Comparison of ENCODE assay signal across 19 cellular contexts in the genomic region with DNA sequence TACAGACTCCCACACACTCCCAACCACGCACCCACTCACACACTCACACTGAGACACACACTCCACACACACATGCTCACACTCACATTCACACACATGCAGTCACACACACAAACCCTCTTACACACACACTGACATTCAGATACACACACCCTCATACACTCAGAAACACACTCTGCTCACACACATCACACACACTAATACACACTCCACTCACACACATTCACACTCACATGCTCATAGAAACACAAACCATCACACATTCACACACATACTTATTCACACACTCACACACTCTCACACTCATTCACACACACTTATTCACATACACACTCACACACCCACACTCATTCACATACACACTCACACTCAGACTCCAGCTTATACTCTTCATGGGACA.
"Had no signal": no experiment of that assay in that cellular context is flagged by ENCODE, and none has a peak within 500 bp of the region (broad histone marks: within the 10 kb centered on the region; RNA-seq: fewer than 3 reads in every experiment).

No MANE protein-coding gene starts in this region.

- H3K4me1 Mint-ChIP-seq: activated CD4-positive, alpha-beta T cell treated with anti-CD3 and anti-CD28 coated beads, Interleukin-2, amount 10 ng/mL, durations not matched to agents 7 days and 5 days; activated naive CD8-positive, alpha-beta T cell treated with anti-CD3 and anti-CD28 coated beads, Interleukin-2, amount 50 U/mL, for 24 hours had no signal

- H3K27ac ChIP-seq: SK-N-MC, VCaP had no signal

- H3K4me3 ChIP-seq: MG63, SK-N-MC had no signal

- H3K27me3 ChIP-seq: MG63 had no signal

- H3K4me3 Mint-ChIP-seq: activated CD4-positive, alpha-beta memory T cell treated with anti-CD3 and anti-CD28 coated beads for 36 hours; activated CD4-positive, alpha-beta T cell treated with anti-CD3 and anti-CD28 coated beads, Interleukin-2, amount 10 ng/mL, durations not matched to agents 7 days and 5 days; activated naive CD8-positive, alpha-beta T cell treated with anti-CD3 and anti-CD28 coated beads, Interleukin-2, amount 50 U/mL, for 24 hours; activated T-cell treated with anti-CD3 and anti-CD28 coated beads, Interleukin-2, amount 50 U/mL, for 4 hours had no signal

- H3K9me3 ChIP-seq: MG63 had no signal

- H3K27ac Mint-ChIP-seq: activated CD4-positive, alpha-beta memory T cell treated with anti-CD3 and anti-CD28 coated beads for 36 hours; activated CD4-positive, alpha-beta T cell treated with anti-CD3 and anti-CD28 coated beads, Interleukin-2, amount 10 ng/mL, durations not matched to agents 7 days and 5 days; activated naive CD4-positive, alpha-beta T cell treated with anti-CD3 and anti-CD28 coated beads, Interleukin-2, amount 50 U/mL, for 72 hours; activated naive CD8-positive, alpha-beta T cell treated with anti-CD3 and anti-CD28 coated beads, Interleukin-2, amount 50 U/mL, for 24 hours had no signal

- H3K36me3 Mint-ChIP-seq: activated CD4-positive, alpha-beta memory T cell treated with anti-CD3 and anti-CD28 coated beads for 36 hours; activated naive CD4-positive, alpha-beta T cell treated with anti-CD3 and anti-CD28 coated beads, Interleukin-2, amount 50 U/mL, for 72 hours had no signal

- DNase-seq: activated CD4-positive, alpha-beta memory T cell treated with anti-CD3 and anti-CD28 coated beads for 36 hours; activated CD4-positive, alpha-beta T cell treated with anti-CD3 and anti-CD28 coated beads, Interleukin-2, amount 10 ng/mL, durations not matched to agents 7 days and 5 days; activated CD4-positive, CD25-positive, alpha-beta regulatory T cell; activated CD8-positive, alpha-beta memory T cell treated with anti-CD3 and anti-CD28 coated beads for 24 hours; activated effector memory CD4-positive, alpha-beta T cell treated with anti-CD3 and anti-CD28 coated beads, Interleukin-2, amount 50 U/mL, for 16 hours; activated naive CD4-positive, alpha-beta T cell treated with Interleukin-2 at 50 U/mL for 16 hours; activated naive CD8-positive, alpha-beta T cell treated with anti-CD3 and anti-CD28 coated beads, Interleukin-2, amount 50 U/mL, for 24 hours; activated T-cell treated with anti-CD3 and anti-CD28 coated beads, Interleukin-2, amount 50 U/mL, for 4 hours; amniotic stem cell; caudate nucleus; MG63; NCI-H1105; NCI-H187 treated with DMSO at 0.1 percent for 48 hours; NCI-H2081 treated with DMSO at 0.1 percent for 48 hours; NCI-H446 treated with DMSO at 0.1 percent for 48 hours; T-helper 1 cell had no signal

- ATAC-seq: activated naive CD4-positive, alpha-beta T cell treated with anti-CD3 and anti-CD28 coated beads, Interleukin-2, amount 50 U/mL, for 72 hours; activated naive CD8-positive, alpha-beta T cell treated with anti-CD3 and anti-CD28 coated beads, Interleukin-2, amount 50 U/mL, for 24 hours; activated T-cell treated with anti-CD3 and anti-CD28 coated beads, Interleukin-2, amount 50 U/mL, for 4 hours had no signal

- H3K36me3 ChIP-seq: MG63 had no signal

- H3K27me3 Mint-ChIP-seq: activated CD4-positive, alpha-beta memory T cell treated with anti-CD3 and anti-CD28 coated beads for 36 hours; activated CD4-positive, alpha-beta T cell treated with anti-CD3 and anti-CD28 coated beads, Interleukin-2, amount 10 ng/mL, durations not matched to agents 7 days and 5 days; activated naive CD8-positive, alpha-beta T cell treated with anti-CD3 and anti-CD28 coated beads, Interleukin-2, amount 50 U/mL, for 24 hours had no signal
